ENCODE assay signal across 10 cellular contexts in genomic region chr18:56645415-56646016, GRCh38. TPM values are rescaled to one million over a fixed set of nuclear protein-coding genes. Genes with fewer than 3 reads are reported as not detected.
DNase-seq lines count a peak whose midpoint lies in the region; ATAC-seq, FAIRE-seq and TF ChIP-seq lines count a peak whose summit lies in the region.
"Had no signal": no experiment of that assay in that cellular context is flagged by ENCODE, and none has a peak within 500 bp of the region (broad histone marks: within the 10 kb centered on the region; RNA-seq: fewer than 3 reads in every experiment).

No MANE protein-coding gene starts in this region.

- H3K27me3 Mint-ChIP-seq in HFFc6 (ENCODE audit: insufficient read depth) (no peaks in the 10 kb centered on the region; the same call in 1 of the 2 replicates), astrocyte (ENCODE audit: low read depth, unreplicated experiment) (no peaks in the 10 kb centered on the region)
- H3K27me3 Mint-ChIP-seq: stimulated activated naive CD8-positive, alpha-beta T cell treated with anti-CD3 and anti-CD28 coated beads, Interleukin-15, Interleukin-2, amounts not matched to agents 100 ng/mL and 50 ng/mL, for 24 hours had no signal

- FAIRE-seq in astrocyte (lab: Jason Lieb, UNC): no peak

- H3K79me2 ChIP-seq in DND-41 (ENCODE audit: insufficient read depth, low read length) (peaks cover 11% of the 10 kb centered on the region), astrocyte (ENCODE audit: insufficient read depth, low read length) (no peaks in the 10 kb centered on the region)

- no peaks in the 10 kb centered on the region for H3K27me3 ChIP-seq in DND-41 (ENCODE audit: insufficient read depth, low read length, poor library complexity)
- H3K27me3 ChIP-seq in astrocyte (ENCODE audit: insufficient read depth, low read length): no peaks in the 10 kb centered on the region
- H3K27me3 ChIP-seq: left lung had no signal

- no peaks in the 10 kb centered on the region for H4K20me1 ChIP-seq in DND-41 (ENCODE audit: insufficient read depth, low read length)
- no peaks in the 10 kb centered on the region for H4K20me1 ChIP-seq in astrocyte (ENCODE audit: insufficient read depth, low read length)

- H2AFZ ChIP-seq in DND-41 (ENCODE audit: low read depth, low read length) (no peak overlapping the region), astrocyte (ENCODE audit: low read depth, low read length) (no peak overlapping the region)

- TF ChIP-seq CTCF in DND-41 (IDR thresholded peaks at IDR 0.05; ENCODE audit: borderline replicate concordance, extremely low read depth, low read length, poor library complexity, severe bottlenecking) (peak; percentile 62), HFFc6 (IDR thresholded peaks at IDR 0.05) (peak; percentile 80), astrocyte (IDR thresholded peaks at IDR 0.05; ENCODE audit: insufficient read depth, low read depth, low read length) (peak; percentile 62), mucosa of descending colon (IDR thresholded peaks at IDR 0.05) (no peak)

- intact Hi-C loops in mucosa of descending colon (cut with DNase I, micrococcal nuclease): no loop called here

- ATAC-seq in DND-41 (ENCODE audit: insufficient read depth, low read depth): peak; percentile 56; the same call in 2 of the 3 replicates
- ATAC-seq in mucosa of descending colon: peak; percentile 59
- ATAC-seq: left lung had no signal

- peaks cover 13% of the 10 kb centered on the region; the same call in 1 of the 2 replicates for H3K36me3 ChIP-seq in DND-41 (ENCODE audit: insufficient read depth, low read length)
- H3K36me3 ChIP-seq in astrocyte (ENCODE audit: insufficient read depth, low read length): no peaks in the 10 kb centered on the region
- no peaks in the 10 kb centered on the region for H3K36me3 ChIP-seq in mucosa of descending colon (ENCODE audit: low read depth)
- H3K36me3 ChIP-seq: left lung had no signal

- H3K9me3 Mint-ChIP-seq in HFFc6 (no peaks in the 10 kb centered on the region), astrocyte (ENCODE audit: unreplicated experiment) (no peaks in the 10 kb centered on the region)
- H3K9me3 Mint-ChIP-seq: stimulated activated naive CD8-positive, alpha-beta T cell treated with anti-CD3 and anti-CD28 coated beads, Interleukin-15, Interleukin-2, amounts not matched to agents 100 ng/mL and 50 ng/mL, for 24 hours had no signal

- no peak overlapping the region for H3K4me2 ChIP-seq in DND-41 (ENCODE audit: insufficient read depth, low read length)
- H3K4me2 ChIP-seq in astrocyte (ENCODE audit: low read length): no peak overlapping the region

- no peak overlapping the region for H3K4me3 ChIP-seq in DND-41 (ENCODE audit: low read depth in 1 of 2, low read length in 2 of 2)
- no peak overlapping the region for H3K4me3 ChIP-seq in astrocyte (ENCODE audit: insufficient read depth, low read depth, low read length)
- no peak overlapping the region for H3K4me3 ChIP-seq in mucosa of descending colon
- H3K4me3 ChIP-seq: left lung had no signal

- no peak overlapping the region for H3K4me3 Mint-ChIP-seq in HFFc6
- H3K4me3 Mint-ChIP-seq in astrocyte (ENCODE audit: unreplicated experiment): no peak overlapping the region
- H3K4me3 Mint-ChIP-seq: stimulated activated naive CD8-positive, alpha-beta T cell treated with anti-CD3 and anti-CD28 coated beads, Interleukin-15, Interleukin-2, amounts not matched to agents 100 ng/mL and 50 ng/mL, for 24 hours had no signal

- H3K36me3 Mint-ChIP-seq in HFFc6 (ENCODE audit: low read depth) (no peaks in the 10 kb centered on the region), astrocyte (ENCODE audit: low read depth, unreplicated experiment) (peaks cover 2% of the 10 kb centered on the region)

- H3K27ac ChIP-seq in DND-41 (ENCODE audit: low read length) (no peak overlapping the region), astrocyte (ENCODE audit: low read depth, low read length) (no peak overlapping the region)
- H3K27ac ChIP-seq: left lung had no signal

- H3K9me3 ChIP-seq in DND-41 (ENCODE audit: insufficient read depth, low read length, severe bottlenecking) (no peaks in the 10 kb centered on the region), astrocyte (ENCODE audit: insufficient read depth, low read depth, low read length) (no peaks in the 10 kb centered on the region), mucosa of descending colon (no peaks in the 10 kb centered on the region)
- H3K9me3 ChIP-seq: left lung had no signal

- H3K27ac Mint-ChIP-seq in HFFc6 (no peak overlapping the region), astrocyte (ENCODE audit: unreplicated experiment) (no peak overlapping the region)
- H3K27ac Mint-ChIP-seq: stimulated activated naive CD8-positive, alpha-beta T cell treated with anti-CD3 and anti-CD28 coated beads, Interleukin-15, Interleukin-2, amounts not matched to agents 100 ng/mL and 50 ng/mL, for 24 hours had no signal

- H3K4me1 ChIP-seq in DND-41 (ENCODE audit: insufficient read depth, low read length) (peaks cover 15% of the 10 kb centered on the region), astrocyte (ENCODE audit: insufficient read depth, low read length) (peaks cover 5% of the 10 kb centered on the region), mucosa of descending colon (ENCODE audit: low read depth) (no peaks in the 10 kb centered on the region)

- H3K4me1 Mint-ChIP-seq in HFFc6 (ENCODE audit: low read depth) (peaks cover 22% of the 10 kb centered on the region), astrocyte (ENCODE audit: low read depth, unreplicated experiment) (no peaks in the 10 kb centered on the region)

- DNase-seq in DND-41 (no peak), HFFc6 (no peak), astrocyte (ENCODE audit: low read depth) (no peak), mucosa of descending colon (no peak), iPS-NIHi7 (ENCODE audit: extremely low spot score) (no peak), kidney glomerular epithelial cell (lab: John Stamatoyannopoulos, UW) (no peak)
- DNase-seq in activated naive CD4-positive, alpha-beta T cell (lab: John Stamatoyannopoulos, UW): no peak
- DNase-seq in activated CD4-positive, CD25-positive, alpha-beta regulatory T cell (lab: John Stamatoyannopoulos, UW): no peak
- DNase-seq: left lung had no signal

- H3K9ac ChIP-seq in DND-41 (ENCODE audit: low read depth, low read length) (no peak overlapping the region), astrocyte (ENCODE audit: low read length) (no peak overlapping the region)

RNA-seq across cellular contexts. Expression of gene WDR7, which starts 5.6 kb away (rescaled TPM):
- 10 to 100 TPM; 14.0 to 19.7 (median 16.6) TPM for total RNA-seq in HFFc6 (2021; fragmentation: NEBNext Ultra II Directional; extraction: Animal tissue kit (Norgen Biotek cat#: 25700))
- total RNA-seq in astrocyte (14.3 and 16.9 TPM in 2 replicates), mucosa of descending colon (10 to 100 TPM; 28.4 to 38.8 (median 29.3) TPM)

RNA-seq across cellular contexts. Expression of gene TXNL1, which starts 7.1 kb away (rescaled TPM):
- total RNA-seq in HFFc6 (2021; fragmentation: NEBNext Ultra II Directional; extraction: Animal tissue kit (Norgen Biotek cat#: 25700)): 10 to 100 TPM; 73.5 to 85.5 (median 80.8) TPM
- total RNA-seq in astrocyte (71.8 and 77.0 TPM in 2 replicates), mucosa of descending colon (10 to 100 TPM; 51.0 to 62.0 (median 55.5) TPM)
